Comparison of ENCODE assay signal across 9 cellular contexts in genomic region chr20:46117704-46118467, GRCh38. TPM values are rescaled to one million over a fixed set of nuclear protein-coding genes. Genes with fewer than 3 reads are reported as not detected.
DNase-seq lines count a peak whose midpoint lies in the region; ATAC-seq and TF ChIP-seq lines count a peak whose summit lies in the region.
"Had no signal": no experiment of that assay in that cellular context is flagged by ENCODE, and none has a peak within 500 bp of the region (broad histone marks: within the 10 kb centered on the region; RNA-seq: fewer than 3 reads in every experiment).

CD40 (plus strand) TSS chr20:46118314; CDS start chr20:46118344, 30 bp downstream.

- ATAC-seq in HG03045 (IDR thresholded peaks at IDR 0.05; ENCODE audit: unreplicated experiment): peak; percentile 74
- ATAC-seq in gastroesophageal sphincter: peak; percentile 91
- peak; percentile 97 for ATAC-seq in omental fat pad (ENCODE audit: low FRiP score)

- H3K4me3 ChIP-seq in gastroesophageal sphincter: peak within 1 kb of the TSS; percentile 28 to 62

- DNase-seq in NOMO-1 treated with DMSO at 0.1 percent for 48 hours (lab: John Stamatoyannopoulos, UW; ENCODE audit: unreplicated experiment) (peak; percentile 18), NOMO-1 treated with dmso at 0.1 percent for 144 hours (lab: John Stamatoyannopoulos, UW; ENCODE audit: unreplicated experiment) (no peak), RPMI7951 (ENCODE audit: low read depth) (peak; percentile 69), omental fat pad (ENCODE audit: low spot score) (peak; percentile 69)
- DNase-seq in activated naive CD4-positive, alpha-beta T cell treated with Interleukin-2 at 50 U/mL for 16 hours: peak; percentile 70

- no peak for TF ChIP-seq CTCF in gastroesophageal sphincter (IDR thresholded peaks at IDR 0.05)
- no peak for TF ChIP-seq CTCF in omental fat pad (IDR thresholded peaks at IDR 0.05)
- no peak for TF ChIP-seq CTCF in subcutaneous adipose tissue (IDR thresholded peaks at IDR 0.05; ENCODE audit: low read depth)

- 0% methylated on average over 2 to 8 of the region's 40 CpGs for WGBS in gastroesophageal sphincter (ENCODE audit: low coverage in 1 of 2), 2 donors

- H3K4me1 ChIP-seq in gastroesophageal sphincter: peaks cover 0 to 53% (median 16%) of the 10 kb centered on the region in 3 donors

- no peaks in the 10 kb centered on the region for H3K9me3 ChIP-seq in gastroesophageal sphincter

- peak in 1 of 2 donors; percentile 37 for TF ChIP-seq POLR2A in gastroesophageal sphincter (IDR thresholded peaks at IDR 0.05)

- H3K27ac ChIP-seq in gastroesophageal sphincter: peak within 1 kb of the TSS; percentile 6 to 88 (median 84)
- H3K27ac ChIP-seq: C4-2B had no signal

- H3K36me3 ChIP-seq in gastroesophageal sphincter: peaks cover 0 to 10% of the 10 kb centered on the region in 2 donors

- TF ChIP-seq EP300 in gastroesophageal sphincter (IDR thresholded peaks at IDR 0.05): no peak

- no peaks in the 10 kb centered on the region for H3K27me3 ChIP-seq in gastroesophageal sphincter

RNA-seq across cellular contexts. Expression of gene CD40, which starts in this region (rescaled TPM):
- total RNA-seq in RPMI7951 (2014; rRNA removed; shearing (Covaris generic)): 0.72 and 1.7 TPM in 2 replicates
- total RNA-seq in gastroesophageal sphincter (10 to 100 TPM; 13.7 to 16.6 (median 13.9) TPM), omental fat pad (10 to 100 TPM; 15.0 to 33.4 (median 23.2) TPM), subcutaneous adipose tissue (10 to 100 TPM in 3 of 4 donors, 1 to 10 TPM in 1; 9.5 to 22.8 (median 17.7) TPM)
